Comparison of ENCODE assay signal across 16 cellular contexts in genomic region chr14:76965232-76965631, GRCh38.
DNase-seq lines count a peak whose midpoint lies in the region; ATAC-seq and TF ChIP-seq lines count a peak whose summit lies in the region.
"Had no signal": no experiment of that assay in that cellular context is flagged by ENCODE, and none has a peak within 500 bp of the region (broad histone marks: within the 10 kb centered on the region; RNA-seq: fewer than 3 reads in every experiment).

No MANE protein-coding gene starts in this region.

- no peaks in the 10 kb centered on the region for H3K27me3 Mint-ChIP-seq in activated naive CD8-positive, alpha-beta T cell treated with anti-CD3 and anti-CD28 coated beads, Interleukin-2, amount 10 ng/mL, durations not matched to agents 7 days and 5 days
- no peaks in the 10 kb centered on the region for H3K27me3 Mint-ChIP-seq in naive B cell
- H3K27me3 Mint-ChIP-seq: B cell had no signal

- H3K4me3 Mint-ChIP-seq in activated naive CD8-positive, alpha-beta T cell treated with anti-CD3 and anti-CD28 coated beads, Interleukin-2, amount 10 ng/mL, durations not matched to agents 7 days and 5 days: peak overlapping the region; percentile 77
- H3K4me3 Mint-ChIP-seq in naive B cell: peak overlapping the region in 1 of 8 donors; percentile 60
- H3K4me3 Mint-ChIP-seq: B cell had no signal

- H4K20me1 ChIP-seq in BLaER1 treated with 17β-estradiol and CSF1 and Interleukin-3, amounts not matched to agents 10 nM and 100 nM: no peaks in the 10 kb centered on the region

- no peak overlapping the region for H3K4me3 ChIP-seq in BLaER1 treated with 17β-estradiol and CSF1 and Interleukin-3, amounts not matched to agents 10 nM and 100 nM
- H3K4me3 ChIP-seq: gastrocnemius medialis, testis had no signal

- in situ Hi-C loops in GM13976 (cut with MboI; ENCODE audit: low sequenced_read_pairs, unreplicated experiment): loop anchor here (10.0 kb wide), 1 partner anchor 60 kb away; the partner anchor contains the start of gene IRF2BPL

- H3K9me3 ChIP-seq in BLaER1 treated with 17β-estradiol and CSF1 and Interleukin-3, amounts not matched to agents 10 nM and 100 nM (replicated peaks in 1 of 11): no peaks in the 10 kb centered on the region
- H3K9me3 ChIP-seq: gastrocnemius medialis, testis had no signal

- H3K36me3 Mint-ChIP-seq in activated naive CD8-positive, alpha-beta T cell treated with anti-CD3 and anti-CD28 coated beads, Interleukin-2, amount 10 ng/mL, durations not matched to agents 7 days and 5 days: peaks cover 3% of the 10 kb centered on the region
- no peaks in the 10 kb centered on the region for H3K36me3 Mint-ChIP-seq in naive B cell

- no peak for TF ChIP-seq CTCF in GM13976 (IDR thresholded peaks at IDR 0.05; ENCODE audit: borderline replicate concordance, control extremely low read depth, extremely low read depth, insufficient read depth, missing control alignments)

- H3K4me1 Mint-ChIP-seq in activated naive CD8-positive, alpha-beta T cell treated with anti-CD3 and anti-CD28 coated beads, Interleukin-2, amount 10 ng/mL, durations not matched to agents 7 days and 5 days: peaks cover 54% of the 10 kb centered on the region
- H3K4me1 Mint-ChIP-seq in naive B cell: peaks cover 38 to 70% (median 56%) of the 10 kb centered on the region in 3 donors

- peak overlapping the region in 7 of 11 experiments; percentile 6 to 93 (median 18); a peak in 7 of 22 replicates for H3K4me2 ChIP-seq in BLaER1 treated with 17β-estradiol and CSF1 and Interleukin-3, amounts not matched to agents 10 nM and 100 nM

- H3K9me3 Mint-ChIP-seq in activated naive CD8-positive, alpha-beta T cell treated with anti-CD3 and anti-CD28 coated beads, Interleukin-2, amount 10 ng/mL, durations not matched to agents 7 days and 5 days: no peaks in the 10 kb centered on the region
- no peaks in the 10 kb centered on the region for H3K9me3 Mint-ChIP-seq in naive B cell

- peaks cover 37 to 58% (median 49%) of the 10 kb centered on the region in 10 experiments for H3K4me1 ChIP-seq in BLaER1 treated with 17β-estradiol and CSF1 and Interleukin-3, amounts not matched to agents 10 nM and 100 nM

- H3K36me3 ChIP-seq in BLaER1 treated with 17β-estradiol and CSF1 and Interleukin-3, amounts not matched to agents 10 nM and 100 nM: no peaks in the 10 kb centered on the region
- H3K36me3 ChIP-seq: gastrocnemius medialis had no signal

- H3K27ac Mint-ChIP-seq in activated naive CD8-positive, alpha-beta T cell treated with anti-CD3 and anti-CD28 coated beads, Interleukin-2, amount 10 ng/mL, durations not matched to agents 7 days and 5 days: peak overlapping the region; percentile 87
- peak overlapping the region; percentile 50 to 94 (median 80) for H3K27ac Mint-ChIP-seq in naive B cell

- no peaks in the 10 kb centered on the region for H3K27me3 ChIP-seq in BLaER1 treated with 17β-estradiol and CSF1 and Interleukin-3, amounts not matched to agents 10 nM and 100 nM
- H3K27me3 ChIP-seq: gastrocnemius medialis, testis had no signal

- no peak overlapping the region for H3K9ac ChIP-seq in BLaER1 treated with 17β-estradiol and CSF1 and Interleukin-3, amounts not matched to agents 10 nM and 100 nM

- DNase-seq in GM13976 (ENCODE audit: low spot score): peak; percentile 11
- DNase-seq in activated naive CD8-positive, alpha-beta T cell treated with anti-CD3 and anti-CD28 coated beads, Interleukin-2, amount 10 ng/mL, durations not matched to agents 7 days and 5 days: no peak
- DNase-seq in naive B cell: no peak
- DNase-seq in NCI-H2227 (lab: John Stamatoyannopoulos, UW; ENCODE audit: unreplicated experiment): no peak
- DNase-seq in NCI-H2029 (lab: John Stamatoyannopoulos, UW): no peak
- DNase-seq: activated CD4-positive, alpha-beta T cell treated with anti-CD3 and anti-CD28 coated beads for 4 hours; activated gamma-delta T cell treated with Interleukin-2 at 50 U/mL for 16 hours; caudate nucleus; DND-41; gastrocnemius medialis; NCI-H2107; testis had no signal

- H3K27ac ChIP-seq in BLaER1 treated with 17β-estradiol and CSF1 and Interleukin-3, amounts not matched to agents 10 nM and 100 nM: no peak overlapping the region
- H3K27ac ChIP-seq: gastrocnemius medialis, testis had no signal

- POLR2A ChIA-PET in activated naive CD8-positive, alpha-beta T cell treated with anti-CD3 and anti-CD28 coated beads, Interleukin-2, amount 10 ng/mL, durations not matched to agents 7 days and 5 days (lab: Charles Lee): interaction anchor here (11.1 kb wide), 1 partner anchor 65 kb away, joined by 238 read pairs; the partner anchor contains the start of gene IRF2BPL

- no peak for ATAC-seq in activated naive CD8-positive, alpha-beta T cell treated with anti-CD3 and anti-CD28 coated beads, Interleukin-2, amount 10 ng/mL, durations not matched to agents 7 days and 5 days (ENCODE audit: low read depth)
- no peak for ATAC-seq in naive B cell (ENCODE audit: low read depth in 2 of 2)
- no peak for ATAC-seq in GM18867 (IDR thresholded peaks at IDR 0.05; ENCODE audit: unreplicated experiment)
- ATAC-seq in GM21360 (IDR thresholded peaks at IDR 0.05; ENCODE audit: unreplicated experiment): no peak
- ATAC-seq: gastrocnemius medialis had no signal
